ENCODE assay signal across 8 cellular contexts in the genomic region with DNA sequence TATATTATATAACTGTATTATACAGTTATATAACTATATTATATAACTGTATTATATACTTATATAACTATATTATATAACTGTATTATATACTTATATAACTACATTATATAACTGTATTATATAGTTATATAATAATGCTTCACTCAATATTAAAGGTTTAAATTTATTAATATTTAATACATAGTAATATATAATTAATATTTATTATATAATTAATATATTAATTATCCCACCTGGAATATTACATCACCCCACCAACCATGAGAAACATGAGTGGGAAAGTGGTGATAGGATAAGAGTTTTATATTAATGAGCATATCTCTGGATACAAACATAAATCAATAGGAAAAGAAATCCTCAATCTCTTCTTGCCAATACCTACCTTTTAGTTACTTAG.
"Had no signal": no experiment of that assay in that cellular context is flagged by ENCODE, and none has a peak within 500 bp of the region (broad histone marks: within the 10 kb centered on the region; RNA-seq: fewer than 3 reads in every experiment).

No MANE protein-coding gene starts in this region.

- DNase-seq: GM23248, GOT3, H7, H9, HCEC 1CT, HFFc6 had no signal

- ATAC-seq: GM23338, HCT116 had no signal

- H3K27ac Mint-ChIP-seq: GM23338, H9, HFFc6 had no signal

- H3K9me3 Mint-ChIP-seq: GM23338 had no signal

- H3K4me3 Mint-ChIP-seq: GM23338, H9, HFFc6 had no signal

- H3K4me1 Mint-ChIP-seq: GM23338, H9 had no signal
